Comparison of ENCODE assay signal across 17 cellular contexts in genomic region chrX:131764224-131764623, GRCh38.
DNase-seq lines count a peak whose midpoint lies in the region; TF ChIP-seq lines count a peak whose summit lies in the region.
"Had no signal": no experiment of that assay in that cellular context is flagged by ENCODE, and none has a peak within 500 bp of the region (broad histone marks: within the 10 kb centered on the region; RNA-seq: fewer than 3 reads in every experiment).

No MANE protein-coding gene starts in this region.

- H3K4me1 ChIP-seq in ACC112 (ENCODE audit: control insufficient read depth, insufficient read depth, low read length, unreplicated experiment) (no peaks in the 10 kb centered on the region), mesenchymal stem cell (ENCODE audit: control insufficient read depth, insufficient read depth, low read depth, low read length) (no peaks in the 10 kb centered on the region)
- H3K4me1 ChIP-seq: thyroid gland had no signal

- no peaks in the 10 kb centered on the region for H3K79me1 ChIP-seq in mesenchymal stem cell (replicated peaks; ENCODE audit: low read length, poor library complexity, severe bottlenecking)

- H3K23ac ChIP-seq in mesenchymal stem cell (ENCODE audit: low read length in 2 of 2): no peak overlapping the region

- no peaks in the 10 kb centered on the region for H3K79me2 ChIP-seq in ACC112 (ENCODE audit: control insufficient read depth, insufficient read depth, low read length, unreplicated experiment)

- peak overlapping the region; percentile 73 for H3K9ac ChIP-seq in mesenchymal stem cell (ENCODE audit: low read length)

- H2BK15ac ChIP-seq in mesenchymal stem cell (ENCODE audit: low read depth, poor library complexity, severe bottlenecking): no peak overlapping the region

- in situ Hi-C loops in astrocyte of the spinal cord (cut with HindIII; ENCODE audit: low sequenced_read_pairs): no loop called here

- no peak overlapping the region for H3K4me2 ChIP-seq in mesenchymal stem cell (ENCODE audit: low read length, poor library complexity, severe bottlenecking)
- H3K4me2 ChIP-seq: GM23338 had no signal

- no peak overlapping the region for H2AK5ac ChIP-seq in mesenchymal stem cell (ENCODE audit: low read length, severe bottlenecking)

- H2BK5ac ChIP-seq in mesenchymal stem cell (ENCODE audit: low read depth, low read length, poor library complexity, severe bottlenecking): no peak overlapping the region

- no peak overlapping the region for H2BK12ac ChIP-seq in mesenchymal stem cell (ENCODE audit: low read length in 2 of 2)

- H3K36me3 ChIP-seq in ACC112 (ENCODE audit: insufficient read depth, low read length) (no peaks in the 10 kb centered on the region), mesenchymal stem cell (ENCODE audit: control insufficient read depth in 1 of 2, insufficient read depth in 2 of 2, low read depth in 1 of 2, low read length in 2 of 2) (no peaks in the 10 kb centered on the region)
- H3K36me3 ChIP-seq: thyroid gland had no signal

- POLR2A ChIA-PET in HEK293T (lab: Yijun Ruan, JAX): no interaction called here

- no peaks in the 10 kb centered on the region for H3K9me3 ChIP-seq in mesenchymal stem cell (ENCODE audit: control insufficient read depth, low read length)
- H3K9me3 ChIP-seq: thyroid gland had no signal

- no peak overlapping the region for H3K18ac ChIP-seq in mesenchymal stem cell (ENCODE audit: low read depth in 1 of 2, low read length in 2 of 2)

- no peak overlapping the region for H3K14ac ChIP-seq in mesenchymal stem cell (ENCODE audit: low read length in 2 of 2)

- DNase-seq in HEK293T (ENCODE audit: extremely low spot score) (no peak), astrocyte of the spinal cord (ENCODE audit: low read depth, low spot score) (no peak), mesenchymal stem cell (no peak), HT-29 (ENCODE audit: low spot score) (no peak), NCI-H1105 (lab: John Stamatoyannopoulos, UW) (no peak), COLO829 (ENCODE audit: low spot score) (no peak), NCI-H82 (lab: John Stamatoyannopoulos, UW) (no peak)
- DNase-seq: activated CD4-positive, alpha-beta T cell treated with anti-CD3 and anti-CD28 coated beads, Interleukin-2, amount 50 U/mL, for 4 hours; DMS153; NCI-H1048; SHP77; stimulated activated CD4-positive, alpha-beta T cell treated with anti-CD3 and anti-CD28 coated beads, Interleukin-1b, Interleukin-23, amount 100 ng/mL, for 48 hours; T1000; thyroid gland had no signal

- H3K27me3 ChIP-seq in ACC112 (ENCODE audit: insufficient read depth, low read length) (no peaks in the 10 kb centered on the region), mesenchymal stem cell (ENCODE audit: control insufficient read depth in 1 of 2, insufficient read depth in 1 of 2, low read length in 2 of 2) (no peaks in the 10 kb centered on the region)
- H3K27me3 ChIP-seq: thyroid gland had no signal

- CTCF ChIA-PET in HEK293T (lab: Yijun Ruan, JAX): interaction anchor here (0.8 to 1.3 kb wide), 2 partner anchors 27 to 40 kb away, joined by 3 read pairs; no protein-coding TSS in a partner anchor

- H4K91ac ChIP-seq in mesenchymal stem cell (ENCODE audit: low read length): no peak overlapping the region

- no peak overlapping the region for H2BK120ac ChIP-seq in mesenchymal stem cell (ENCODE audit: low read depth, low read length)

- H3K27ac ChIP-seq in ACC112 (ENCODE audit: low read depth, low read length): no peak overlapping the region
- H3K27ac ChIP-seq in mesenchymal stem cell (ENCODE audit: low read length, poor library complexity, severe bottlenecking): no peak overlapping the region
- H3K27ac ChIP-seq: epithelial cell of prostate, thyroid gland had no signal

- H4K8ac ChIP-seq in mesenchymal stem cell (ENCODE audit: low read length): no peak overlapping the region

- no peak for TF ChIP-seq CTCF in astrocyte of the spinal cord (IDR thresholded peaks at IDR 0.05; ENCODE audit: low read depth, low read length)

- 98% methylated on average over 5 of the region's 5 CpGs for WGBS in mesenchymal stem cell

- H3K4me3 ChIP-seq in ACC112 (ENCODE audit: low read depth, low read length) (peak overlapping the region; percentile 11; the same call in 1 of the 2 replicates), astrocyte of the spinal cord (ENCODE audit: low read depth, low read length) (peak overlapping the region; percentile 37), mesenchymal stem cell (ENCODE audit: insufficient read depth in 1 of 2, low read depth in 1 of 2, low read length in 2 of 2) (peak overlapping the region in 1 of 2 experiments; percentile 75)
- H3K4me3 ChIP-seq: GM23338 had no signal

- H2AFZ ChIP-seq in ACC112 (ENCODE audit: low read length, unreplicated experiment) (no peak overlapping the region), mesenchymal stem cell (ENCODE audit: low read depth, low read length) (no peak overlapping the region)
- H2AFZ ChIP-seq: GM23338 had no signal

- H3K4ac ChIP-seq in mesenchymal stem cell (ENCODE audit: low read depth in 1 of 2, low read length in 2 of 2): no peak overlapping the region

TF ChIP-seq in HEK293T, 16 proteins besides CTCF, POLR2A, EP300 and RAD21:
- TF ChIP-seq L3MBTL2 (conservative IDR thresholded peaks at IDR 0.05) (peak; percentile 38), NFRKB (IDR thresholded peaks at IDR 0.05) (no peak)
